8 cellular contexts compared by ENCODE assay signal in the genomic region with DNA sequence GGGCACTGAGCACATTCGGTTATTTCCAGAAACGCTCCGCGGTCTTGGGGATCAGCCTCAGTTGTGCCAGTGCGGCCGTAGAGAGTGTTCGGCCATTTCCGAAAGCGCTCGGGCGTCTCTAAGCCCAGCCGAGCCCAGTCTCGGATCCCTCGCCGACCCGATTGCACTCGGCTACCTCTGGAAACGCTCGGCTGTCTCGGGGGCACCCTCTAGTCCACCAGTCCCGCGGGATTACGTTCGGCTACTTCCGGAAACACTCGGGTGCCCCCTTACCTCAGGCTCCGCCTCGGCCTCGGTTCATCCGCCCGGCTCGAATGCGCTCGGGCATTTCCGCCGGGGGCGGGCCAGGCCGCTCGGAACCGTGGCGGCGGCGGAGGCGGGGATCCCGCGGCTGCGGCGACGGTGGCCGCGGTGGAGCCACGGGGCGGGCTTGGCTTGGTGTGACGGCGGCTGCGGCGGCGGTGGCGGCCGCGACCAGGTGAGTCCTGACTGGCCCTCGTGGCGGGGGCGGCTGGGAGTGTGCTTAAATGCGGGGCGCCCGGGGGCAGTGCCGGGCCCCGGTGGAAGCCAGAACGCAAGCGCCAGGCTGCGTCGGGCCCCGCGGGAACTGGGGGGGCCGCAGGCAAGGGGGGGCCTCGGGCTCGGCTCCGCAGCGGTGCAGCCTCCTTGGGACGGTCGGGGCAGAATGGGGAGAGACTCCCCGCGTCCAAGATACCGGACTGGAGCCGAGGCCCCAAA. TPM values are rescaled to one million over a fixed set of nuclear protein-coding genes. Genes with fewer than 3 reads are reported as not detected.
DNase-seq lines count a peak whose midpoint lies in the region; ATAC-seq, FAIRE-seq and TF ChIP-seq lines count a peak whose summit lies in the region.

A gene (plus strand): TSS at position 347 of the 738 bp plus-strand sequence. CDS start 2,717 bp downstream, outside the sequence.

- H3K27me3 ChIP-seq in ascending aorta: no peaks in the 10 kb centered on the region
- H3K27me3 ChIP-seq in right atrium auricular region: no peaks in the 10 kb centered on the region
- H3K27me3 ChIP-seq in prostate gland (replicated peaks; ENCODE audit: insufficient read depth): no peaks in the 10 kb centered on the region

- peak; percentile 84 for TF ChIP-seq POLR2A in prostate gland (IDR thresholded peaks at IDR 0.05)

- peak within 1 kb of the TSS; percentile 93 to 95 for H3K27ac ChIP-seq in ascending aorta
- H3K27ac ChIP-seq in right atrium auricular region: peak within 1 kb of the TSS; percentile 97 to 99
- peak within 1 kb of the TSS; percentile 87 to 90 for H3K27ac ChIP-seq in prostate gland
- H3K27ac ChIP-seq in urinary bladder (ENCODE audit: low read depth): peak within 1 kb of the TSS; percentile 87

- 0% methylated on average over 45 of the region's 86 CpGs for WGBS in prostate gland
- WGBS in urinary bladder: under 1% methylated on average over 86 of the region's 86 CpGs

- intact Hi-C loops in ascending aorta (cut with DNase I): loop anchor here (1.0 to 2.0 kb wide), 5 partner anchors 34 to 152 kb away; a partner anchor contains a TSS
- intact Hi-C loops in prostate gland (cut with DNase I): loop anchor here (5.0 to 10.0 kb wide), 2 partner anchors 36 to 148 kb away; a partner anchor contains a TSS

- H3K36me3 ChIP-seq in ascending aorta (peaks cover 0 to 9% of the 10 kb centered on the region in 2 donors), right atrium auricular region (no peaks in the 10 kb centered on the region), prostate gland (no peaks in the 10 kb centered on the region), urinary bladder (ENCODE audit: insufficient read depth) (peaks cover 3% of the 10 kb centered on the region)

- DNase-seq in GM18507 (ENCODE audit: extremely low spot score, insufficient read length, low read depth) (peak; percentile 96), NCI-H2029 treated with DMSO at 0.1 percent for 48 hours (lab: John Stamatoyannopoulos, UW) (peak; percentile 98), T-helper 22 cell (ENCODE audit: low read depth) (peak; percentile 99), ascending aorta (ENCODE audit: low spot score in 2 of 2) (peak; percentile 97 to 100), right atrium auricular region (ENCODE audit: low spot score) (peak; percentile 99), prostate gland (ENCODE audit: low spot score) (peak; percentile 100)

- TF ChIP-seq CTCF in ascending aorta (IDR thresholded peaks at IDR 0.05) (no peak), right atrium auricular region (IDR thresholded peaks at IDR 0.05) (peak in 1 of 2 donors; percentile 7), prostate gland (IDR thresholded peaks at IDR 0.05) (peak in 1 of 4 experiments; percentile 5)

- peak within 1 kb of the TSS; percentile 86 to 96 for H3K4me3 ChIP-seq in ascending aorta
- peak within 1 kb of the TSS; percentile 91 to 92 for H3K4me3 ChIP-seq in right atrium auricular region
- H3K4me3 ChIP-seq in prostate gland: peak within 1 kb of the TSS; percentile 75 to 92
- peak within 1 kb of the TSS; percentile 68 for H3K4me3 ChIP-seq in urinary bladder (ENCODE audit: low read depth, low read length)

- FAIRE-seq in GM18507 (lab: Jason Lieb, UNC): no peak

- H3K9me3 ChIP-seq in ascending aorta: no peaks in the 10 kb centered on the region
- H3K9me3 ChIP-seq in right atrium auricular region: no peaks in the 10 kb centered on the region
- H3K9me3 ChIP-seq in prostate gland: no peaks in the 10 kb centered on the region

- ATAC-seq in HG03025 (IDR thresholded peaks at IDR 0.05; ENCODE audit: low FRiP score, unreplicated experiment): peak; percentile 66

- H3K4me1 ChIP-seq in ascending aorta (peaks cover 15 to 22% of the 10 kb centered on the region in 2 donors), right atrium auricular region (peaks cover 0 to 32% of the 10 kb centered on the region in 2 donors), prostate gland (replicated peaks) (peaks cover 21% of the 10 kb centered on the region), urinary bladder (ENCODE audit: insufficient read depth) (peaks cover 2% of the 10 kb centered on the region)

RNA-seq across cellular contexts. Expression of the gene that starts here (rescaled TPM):
- 43.1 TPM for total RNA-seq in ascending aorta
- 10 to 100 TPM; 18.7 to 19.0 TPM for total RNA-seq in right atrium auricular region
- total RNA-seq in prostate gland: 10 to 100 TPM; 41.3 to 71.6 TPM
- total RNA-seq in urinary bladder: 12.2 TPM
- 17.0 TPM for polyA plus RNA-seq in urinary bladder

Comparison
In these comparisons a context has a peak if more than half of its experiments do, and no peak if none do; other contexts are left out.
1. Peak in every context shown above with its lines: DNase-seq, ATAC-seq, H3K4me3 ChIP-seq and H3K27ac ChIP-seq.